Comparison of ENCODE assay signal across 8 cellular contexts in the genomic region with DNA sequence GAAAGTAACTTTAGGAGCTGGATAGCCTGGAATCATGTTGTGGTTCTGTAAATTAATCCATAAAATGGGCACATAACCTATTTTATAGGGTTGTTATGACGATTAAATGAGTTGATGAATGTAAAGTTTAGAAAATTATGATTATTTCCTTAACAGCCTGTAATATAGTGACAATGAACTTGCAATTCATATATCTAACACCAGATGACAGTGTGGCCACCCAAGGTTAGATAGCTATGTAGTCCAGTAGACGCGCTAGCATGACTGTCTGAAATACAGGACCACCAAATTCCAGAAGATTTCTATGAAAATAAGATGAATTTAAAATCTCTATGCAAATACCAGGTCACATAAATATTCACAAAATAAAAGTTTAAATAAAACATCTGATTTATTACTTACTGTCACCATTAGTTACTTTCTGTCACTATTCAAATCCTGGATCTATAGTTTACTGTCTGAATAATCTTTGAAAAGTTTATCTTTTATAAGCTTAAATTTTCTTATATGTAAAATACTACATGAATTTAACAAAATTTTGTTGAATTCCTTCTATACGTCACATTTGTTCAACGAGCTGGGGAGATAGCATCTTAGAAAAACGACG. TPM values are rescaled to one million over a fixed set of nuclear protein-coding genes. Genes with fewer than 3 reads are reported as not detected.
DNase-seq lines count a peak whose midpoint lies in the region; ATAC-seq and TF ChIP-seq lines count a peak whose summit lies in the region.

No MANE protein-coding gene starts in this region.

- WGBS in sigmoid colon, 2 donors, result 66 to 84% methylated on average over 7 of the region's 7 CpGs

- TF ChIP-seq EP300 in sigmoid colon (IDR thresholded peaks at IDR 0.05), result no peak

- ATAC-seq in activated CD4-positive, CD25-positive, alpha-beta regulatory T cell treated with anti-CD3 and anti-CD28 coated beads, Interleukin-2, amount 50 U/mL, for 24 hours, result peak; percentile 56 to 70
- ATAC-seq in HG03565 (IDR thresholded peaks at IDR 0.05; ENCODE audit: unreplicated experiment) (peak; percentile 73), SK-N-SH treated with all-trans-retinoic acid at 6 μM for 48 hours (peak; percentile 86), HG03135 (IDR thresholded peaks at IDR 0.05; ENCODE audit: unreplicated experiment) (no peak)

- H3K4me1 ChIP-seq in sigmoid colon, result no peaks in the 10 kb centered on the region

- no peaks in the 10 kb centered on the region for H3K27me3 ChIP-seq in sigmoid colon

- no peaks in the 10 kb centered on the region for H3K9me3 ChIP-seq in sigmoid colon

- no peak for DNase-seq in activated CD4-positive, CD25-positive, alpha-beta regulatory T cell treated with anti-CD3 and anti-CD28 coated beads, Interleukin-2, amount 50 U/mL, for 72 hours
- DNase-seq in GM20000 (ENCODE audit: low spot score) (peak; percentile 37), fibroblast of the aortic adventitia (ENCODE audit: low read depth) (peak; percentile 61), sigmoid colon (no peak)

- TF ChIP-seq POLR2A in sigmoid colon (IDR thresholded peaks at IDR 0.05), result no peak

- no peak overlapping the region for H3K27ac ChIP-seq in sigmoid colon

- H3K4me3 ChIP-seq in fibroblast of the aortic adventitia (ENCODE audit: low read depth, low read length) (no peak overlapping the region), sigmoid colon (no peak overlapping the region)

- no peaks in the 10 kb centered on the region for H3K36me3 ChIP-seq in sigmoid colon

- intact Hi-C loops in sigmoid colon (cut with DNase I), result loop anchor here (1.0 kb wide), 1 partner anchor 243 kb away; no protein-coding TSS in a partner anchor

- peak; percentile 46 for TF ChIP-seq CTCF in GM20000 (IDR thresholded peaks at IDR 0.05; ENCODE audit: extremely low read depth, missing control alignments)
- peak; percentile 81 for TF ChIP-seq CTCF in fibroblast of the aortic adventitia (IDR thresholded peaks at IDR 0.05; ENCODE audit: insufficient read depth, low read length)
- TF ChIP-seq CTCF in sigmoid colon (IDR thresholded peaks at IDR 0.05), result peak; percentile 68 to 89 (median 83)

TF ChIP-seq in SK-N-SH treated with all-trans-retinoic acid at 6 μM for 48 hours, 23 proteins besides CTCF, POLR2A, EP300 and RAD21:
- TF ChIP-seq ZFP3 (CRISPR knock-in tag; IDR thresholded peaks at IDR 0.05), result no peak
- TF ChIP-seq ZFP30 (CRISPR knock-in tag; IDR thresholded peaks at IDR 0.05), result no peak
- no peak for TF ChIP-seq TSHZ2 (CRISPR knock-in tag; IDR thresholded peaks at IDR 0.05)
- TF ChIP-seq RARB (CRISPR knock-in tag; IDR thresholded peaks at IDR 0.05), result no peak
- no peak for TF ChIP-seq ZC3H10 (CRISPR knock-in tag; IDR thresholded peaks at IDR 0.05)
- TF ChIP-seq TOX (CRISPR knock-in tag; IDR thresholded peaks at IDR 0.05; ENCODE audit: borderline replicate concordance), result no peak
- TF ChIP-seq SNAI2 (CRISPR knock-in tag; IDR thresholded peaks at IDR 0.05), result no peak
- no peak for TF ChIP-seq PATZ1 (CRISPR knock-in tag; IDR thresholded peaks at IDR 0.05; ENCODE audit: borderline replicate concordance)
- TF ChIP-seq CREB5 (CRISPR knock-in tag; IDR thresholded peaks at IDR 0.05; ENCODE audit: low read depth), result no peak
- TF ChIP-seq PPARA (CRISPR knock-in tag; IDR thresholded peaks at IDR 0.05; ENCODE audit: borderline replicate concordance), result no peak
- no peak for TF ChIP-seq GLIS3 (CRISPR knock-in tag; IDR thresholded peaks at IDR 0.05)
- TF ChIP-seq CSDC2 (CRISPR knock-in tag; IDR thresholded peaks at IDR 0.05), result no peak
- TF ChIP-seq ZNF8 (CRISPR knock-in tag; IDR thresholded peaks at IDR 0.05), result no peak
- TF ChIP-seq, protein P1, sequence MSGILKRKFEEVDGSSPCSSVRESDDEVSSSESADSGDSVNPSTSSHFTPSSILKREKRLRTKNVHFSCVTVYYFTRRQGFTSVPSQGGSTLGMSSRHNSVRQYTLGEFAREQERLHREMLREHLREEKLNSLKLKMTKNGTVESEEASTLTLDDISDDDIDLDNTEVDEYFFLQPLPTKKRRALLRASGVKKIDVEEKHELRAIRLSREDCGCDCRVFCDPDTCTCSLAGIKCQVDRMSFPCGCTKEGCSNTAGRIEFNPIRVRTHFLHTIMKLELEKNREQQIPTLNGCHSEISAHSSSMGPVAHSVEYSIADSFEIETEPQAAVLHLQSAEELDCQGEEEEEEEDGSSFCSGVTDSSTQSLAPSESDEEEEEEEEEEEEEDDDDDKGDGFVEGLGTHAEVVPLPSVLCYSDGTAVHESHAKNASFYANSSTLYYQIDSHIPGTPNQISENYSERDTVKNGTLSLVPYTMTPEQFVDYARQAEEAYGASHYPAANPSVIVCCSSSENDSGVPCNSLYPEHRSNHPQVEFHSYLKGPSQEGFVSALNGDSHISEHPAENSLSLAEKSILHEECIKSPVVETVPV (CRISPR knock-in tag; IDR thresholded peaks at IDR 0.05), result no peak
TF ChIP-seq in SK-N-SH treated with all-trans-retinoic acid at 6 μM for 48 hours: peak in this region for 0.

RNA-seq across cellular contexts. Expression of gene MACIR, which starts 26.1 kb away (rescaled TPM):
- total RNA-seq in fibroblast of the aortic adventitia (ENCODE audit: low replicate concordance) (7.1 and 13.8 TPM in 2 replicates), sigmoid colon (1 to 10 TPM; 2.6 to 9.3 (median 6.3) TPM)
- polyA plus RNA-seq in sigmoid colon, result 10 to 100 TPM; 34.2 to 74.9 (median 48.0) TPM

Comparison
In these comparisons a context has a peak if more than half of its experiments do, and no peak if none do; other contexts are left out.
1. DNase-seq: peak in GM20000 (single experiment) and fibroblast of the aortic adventitia (single experiment); none in activated CD4-positive, CD25-positive, alpha-beta regulatory T cell treated with anti-CD3 and anti-CD28 coated beads, Interleukin-2, amount 50 U/mL, for 72 hours (single experiment) and sigmoid colon (single experiment).
2. Peak in every context shown above with its lines, with median percentiles within 50 percentile points of each other: CTCF ChIP-seq.